ENCODE assay signal across 8 cellular contexts in genomic region chr4:113684534-113685091, GRCh38.
DNase-seq lines count a peak whose midpoint lies in the region; ATAC-seq and TF ChIP-seq lines count a peak whose summit lies in the region.

No MANE protein-coding gene starts in this region.

- DNase-seq in Caki2 (ENCODE audit: low read depth) (peak; percentile 51), adipocyte (ENCODE audit: low read depth) (peak; percentile 82), hippocampal formation (lab: John Stamatoyannopoulos, UW) (peak; percentile 10 to 55), activated gamma-delta T cell (lab: John Stamatoyannopoulos, UW) (no peak), erythroblast (lab: John Stamatoyannopoulos, UW) (no peak)
- DNase-seq in stimulated activated effector memory CD8-positive, alpha-beta T cell treated with anti-CD3 and anti-CD28 coated beads, Interleukin-12 subunit alpha, Interleukin-12 subunit beta, amount 100 ng/mL, for 72 hours (ENCODE audit: low spot score in 2 of 2) = peak in 1 of 2 donors; percentile 65

- H3K9me3 ChIP-seq in adipocyte (ENCODE audit: control insufficient read depth, low read length) = no peaks in the 10 kb centered on the region

- peak; percentile 42; the same call in 1 of the 2 replicates for TF ChIP-seq CTCF in KMS-11 (conservative IDR thresholded peaks at IDR 0.05; ENCODE audit: low read depth, low read length)

- no peaks in the 10 kb centered on the region for H3K27me3 ChIP-seq in KMS-11 (ENCODE audit: insufficient read depth, low read depth)
- H3K27me3 ChIP-seq in adipocyte (replicated peaks; ENCODE audit: control insufficient read depth, insufficient read depth, low read length) = no peaks in the 10 kb centered on the region

- H4K20me1 ChIP-seq in KMS-11 (ENCODE audit: insufficient read depth) = no peaks in the 10 kb centered on the region

- no peak for TF ChIP-seq POLR2A in erythroblast (IDR thresholded peaks at IDR 0.05; ENCODE audit: low read length)

- H2AFZ ChIP-seq in KMS-11 (ENCODE audit: low read depth) = peak overlapping the region; percentile 64

- no peak overlapping the region for H3K4me3 Mint-ChIP-seq in stimulated activated effector memory CD8-positive, alpha-beta T cell treated with anti-CD3 and anti-CD28 coated beads, Interleukin-12 subunit alpha, Interleukin-12 subunit beta, amount 100 ng/mL, for 72 hours

- H3K36me3 Mint-ChIP-seq in stimulated activated effector memory CD8-positive, alpha-beta T cell treated with anti-CD3 and anti-CD28 coated beads, Interleukin-12 subunit alpha, Interleukin-12 subunit beta, amount 100 ng/mL, for 72 hours = peaks cover 45% of the 10 kb centered on the region

- H3K27ac Mint-ChIP-seq in stimulated activated effector memory CD8-positive, alpha-beta T cell treated with anti-CD3 and anti-CD28 coated beads, Interleukin-12 subunit alpha, Interleukin-12 subunit beta, amount 100 ng/mL, for 72 hours = peak overlapping the region; percentile 79

- H3K4me2 ChIP-seq in KMS-11 = peak overlapping the region; percentile 64

- H3K4me1 Mint-ChIP-seq in stimulated activated effector memory CD8-positive, alpha-beta T cell treated with anti-CD3 and anti-CD28 coated beads, Interleukin-12 subunit alpha, Interleukin-12 subunit beta, amount 100 ng/mL, for 72 hours = peaks cover 42% of the 10 kb centered on the region

- no peaks in the 10 kb centered on the region for H3K79me2 ChIP-seq in KMS-11 (ENCODE audit: insufficient read depth, low read depth)

- peak; percentile 94 for ATAC-seq in stimulated activated effector memory CD8-positive, alpha-beta T cell treated with anti-CD3 and anti-CD28 coated beads, Interleukin-12 subunit alpha, Interleukin-12 subunit beta, amount 100 ng/mL, for 72 hours
- no peak for ATAC-seq in HG02678 (IDR thresholded peaks at IDR 0.05; ENCODE audit: unreplicated experiment)

- no peak overlapping the region for H3K4me3 ChIP-seq in KMS-11 (IDR thresholded peaks at IDR 0.05; ENCODE audit: insufficient read depth, low read depth, low read length)
- no peak overlapping the region for H3K4me3 ChIP-seq in adipocyte (ENCODE audit: low read length)

- H3K36me3 ChIP-seq in KMS-11 (ENCODE audit: insufficient read depth) (no peaks in the 10 kb centered on the region), adipocyte (ENCODE audit: control insufficient read depth, insufficient read depth, low read length, severe bottlenecking) (peaks cover 22% of the 10 kb centered on the region)

- in situ Hi-C loops in Caki2 (cut with HindIII; ENCODE audit: low pct_unique_long_range_greater_than_20kb, low sequenced_read_pairs) = no loop called here

- H3K4me1 ChIP-seq in KMS-11 (ENCODE audit: low read depth, poor library complexity, severe bottlenecking) = peaks cover 74% of the 10 kb centered on the region
- peaks cover 64% of the 10 kb centered on the region for H3K4me1 ChIP-seq in adipocyte (ENCODE audit: control insufficient read depth, insufficient read depth, low read length)

- H3K27ac ChIP-seq in KMS-11 = peak overlapping the region; percentile 81

- H3K9ac ChIP-seq in KMS-11 (peak overlapping the region; percentile 22; the same call in 1 of the 2 replicates), adipocyte (ENCODE audit: low read length) (peak overlapping the region; percentile 72)

- peaks cover 2% of the 10 kb centered on the region for H3K9me3 Mint-ChIP-seq in stimulated activated effector memory CD8-positive, alpha-beta T cell treated with anti-CD3 and anti-CD28 coated beads, Interleukin-12 subunit alpha, Interleukin-12 subunit beta, amount 100 ng/mL, for 72 hours

Comparison
In these comparisons a context has a peak if more than half of its experiments do, and no peak if none do; other contexts are left out.
1. DNase-seq: peak in Caki2 (single experiment), adipocyte (single experiment) and hippocampal formation (2 of 2); none in activated gamma-delta T cell (single experiment) and erythroblast (0 of 2).